8 cellular contexts compared by ENCODE assay signal in genomic region chr6:159969204-159969912, GRCh38. TPM values are rescaled to one million over a fixed set of nuclear protein-coding genes. Genes with fewer than 3 reads are reported as not detected.
DNase-seq lines count a peak whose midpoint lies in the region; ATAC-seq and TF ChIP-seq lines count a peak whose summit lies in the region.

No MANE protein-coding gene starts in this region.

- H3K4me1 ChIP-seq in right lobe of liver = peaks cover 0 to 37% (median 4%) of the 10 kb centered on the region in 4 donors
- H3K4me1 ChIP-seq in subcutaneous abdominal adipose tissue (ENCODE audit: control insufficient read depth in 5 of 5, insufficient read depth in 5 of 5, low read length in 5 of 5) = peaks cover 4 to 41% (median 39%) of the 10 kb centered on the region in 5 donors

- CTCF ChIA-PET in AG04450 (lab: Charles Lee) = interaction anchor here (1.1 kb wide), 1 partner anchor 13 kb away, joined by 4 read pairs; no protein-coding TSS in a partner anchor

- TF ChIP-seq CTCF in AG04450 (IDR thresholded peaks at IDR 0.05; ENCODE audit: low read depth, low read length) (no peak), right lobe of liver (IDR thresholded peaks at IDR 0.05) (no peak)

- peak overlapping the region in 4 of 5 donors; percentile 71 to 88 (median 85) for H3K9ac ChIP-seq in subcutaneous abdominal adipose tissue (ENCODE audit: low read length in 5 of 5)

- peak overlapping the region; percentile 81 for H3K27ac ChIP-seq in AG04450 (ENCODE audit: low read depth, low read length)
- peak overlapping the region; percentile 91 to 99 (median 96) for H3K27ac ChIP-seq in right lobe of liver
- H3K27ac ChIP-seq in subcutaneous abdominal adipose tissue (ENCODE audit: low read depth, low read length) = peak overlapping the region; percentile 88

- H3K27me3 ChIP-seq in AG04450 (ENCODE audit: control insufficient read depth, insufficient read depth, low read length) (peaks cover 4% of the 10 kb centered on the region), right lobe of liver (no peaks in the 10 kb centered on the region), subcutaneous abdominal adipose tissue (ENCODE audit: control insufficient read depth in 5 of 5, insufficient read depth in 4 of 5, low read length in 5 of 5) (peaks cover 0 to 2% (median 0%) of the 10 kb centered on the region in 5 donors)

- H3K4me3 ChIP-seq in AG04450 (ENCODE audit: low read depth, low read length) (peak overlapping the region; percentile 74), right lobe of liver (peak overlapping the region; percentile 86 to 94 (median 92)), subcutaneous abdominal adipose tissue (ENCODE audit: low read depth in 1 of 5, low read length in 5 of 5) (peak overlapping the region; percentile 67 to 86 (median 77))

- H3K9me3 ChIP-seq in AG04450 (ENCODE audit: control insufficient read depth, insufficient read depth, low read length) (no peaks in the 10 kb centered on the region), right lobe of liver (no peaks in the 10 kb centered on the region), subcutaneous abdominal adipose tissue (ENCODE audit: control insufficient read depth in 5 of 5, low read length in 5 of 5) (no peaks in the 10 kb centered on the region)

- H3K36me3 ChIP-seq in right lobe of liver (no peaks in the 10 kb centered on the region), subcutaneous abdominal adipose tissue (ENCODE audit: control insufficient read depth in 5 of 5, insufficient read depth in 5 of 5, low read length in 5 of 5) (no peaks in the 10 kb centered on the region)

- TF ChIP-seq POLR2A in right lobe of liver (IDR thresholded peaks at IDR 0.05) = no peak

- ATAC-seq in GM18873 (IDR thresholded peaks at IDR 0.05; ENCODE audit: low FRiP score, unreplicated experiment) (peak; percentile 21), HG03097 (IDR thresholded peaks at IDR 0.05; ENCODE audit: low FRiP score, unreplicated experiment) (peak; percentile 22), right lobe of liver (peak; percentile 22 to 40 (median 28))

- no CpG with 5 or more reads among the region's 91 CpGs for WGBS in right lobe of liver (ENCODE audit: insufficient coverage, low coverage, low lambda C conversion rate, missing lambda C conversion rate)

- intact Hi-C loops in right lobe of liver (cut with DNase I) = no loop called here

- POLR2A ChIA-PET in AG04450 (lab: Yijun Ruan, JAX) = interaction anchor here (0.7 to 1.5 kb wide), 4 partner anchors 13 to 1164 kb away, joined by 3 to 4 read pairs (median 3); no protein-coding TSS in a partner anchor

- DNase-seq in AG04450 (ENCODE audit: low read depth, low spot score) (no peak), SW480 (ENCODE audit: low spot score) (peak; percentile 35), right lobe of liver (peak; percentile 53 to 73 (median 64)), NCI-H1048 (lab: John Stamatoyannopoulos, UW) (no peak)
- peak; percentile 13 for DNase-seq in central memory CD4-positive, alpha-beta T cell

RNA-seq across cellular contexts. Expression of gene IGF2R, which starts 0.5 kb away (rescaled TPM):
- 40.9 and 59.4 TPM in 2 replicates for polyA plus RNA-seq in AG04450 (2011; rRNA removed)
- 151 and 174 TPM in 2 replicates for polyA minus RNA-seq in AG04450 (2011; rRNA and poly(A)+ RNA removed)
- 10 to 100 TPM; 50.3 to 81.0 (median 67.1) TPM for total RNA-seq in right lobe of liver

Comparison
In these comparisons a context has a peak if more than half of its experiments do, and no peak if none do; other contexts are left out.
1. DNase-seq: peak in SW480 (single experiment), central memory CD4-positive, alpha-beta T cell (single experiment) and right lobe of liver (3 of 3); none in AG04450 (single experiment) and NCI-H1048 (single experiment).
2. Peak in every context shown above with its lines, with median percentiles within 50 percentile points of each other: H3K27ac ChIP-seq, H3K4me3 ChIP-seq and ATAC-seq.